8 cellular contexts compared by ENCODE assay signal in genomic region chr21:44011774-44012473, GRCh38. TPM values are rescaled to one million over a fixed set of nuclear protein-coding genes. Genes with fewer than 3 reads are reported as not detected.
DNase-seq lines count a peak whose midpoint lies in the region; ATAC-seq and TF ChIP-seq lines count a peak whose summit lies in the region.

Gene TRAPPC10, plus strand, starts transcription at chr21:44012309. Its CDS starts 185 bp downstream, at chr21:44012494.

- H3K4me3 ChIP-seq in colonic mucosa: peak within 1 kb of the TSS; percentile 93

- ATAC-seq in GM18873 (IDR thresholded peaks at IDR 0.05; ENCODE audit: low FRiP score, unreplicated experiment): peak; percentile 38
- ATAC-seq in HG03135 (IDR thresholded peaks at IDR 0.05; ENCODE audit: unreplicated experiment): peak; percentile 61
- peak; percentile 83 for ATAC-seq in left colon

- no peaks in the 10 kb centered on the region for H3K36me3 ChIP-seq in colonic mucosa

- no peaks in the 10 kb centered on the region for H3K9me3 ChIP-seq in colonic mucosa

- peak within 1 kb of the TSS; percentile 94 for H3K27ac ChIP-seq in colonic mucosa

- DNase-seq in AG08396 (ENCODE audit: low spot score) (peak; percentile 94), NCI-H510A treated with DMSO at 0.1 percent for 48 hours (lab: John Stamatoyannopoulos, UW) (peak; percentile 56), colonic mucosa (peak; percentile 85), left colon (peak; percentile 76 to 89)
- peak; percentile 87 for DNase-seq in activated CD4-positive, alpha-beta T cell treated with anti-CD3 and anti-CD28 coated beads for 48 hours
- DNase-seq in stimulated activated CD4-positive, alpha-beta T cell treated with anti-CD3 and anti-CD28 coated beads, Interleukin-1b, Interleukin-23, amount 100 ng/mL, for 24 hours (ENCODE audit: low read depth in 4 of 4, low spot score in 1 of 4): peak; percentile 52 to 79 (median 66)

- H3K27me3 ChIP-seq in colonic mucosa: no peaks in the 10 kb centered on the region

- intact Hi-C loops in colonic mucosa (cut with DNase I): no loop called here
- intact Hi-C loops in left colon (cut with DNase I, micrococcal nuclease): no loop called here

- no peak for TF ChIP-seq CTCF in colonic mucosa (IDR thresholded peaks at IDR 0.05)

- H3K9ac ChIP-seq in colonic mucosa (ENCODE audit: low read depth in 2 of 2, low read length in 2 of 2): peak within 1 kb of the TSS; percentile 78 to 94

- peaks cover 14% of the 10 kb centered on the region for H3K4me1 ChIP-seq in colonic mucosa

RNA-seq across cellular contexts. Expression of gene TRAPPC10, which starts in this region (rescaled TPM):
- total RNA-seq in colonic mucosa (10 to 100 TPM; 46.6 to 50.2 TPM), left colon (10 to 100 TPM; 63.6 to 69.4 TPM)

Comparison
In these comparisons a context has a peak if more than half of its experiments do, and no peak if none do; other contexts are left out.
1. Peak in every context shown above with its lines: DNase-seq, ATAC-seq, H3K4me3 ChIP-seq and H3K27ac ChIP-seq.